26 cellular contexts compared by ENCODE assay signal in genomic region chr7:29499932-29500331, GRCh38.
"Had no signal": no experiment of that assay in that cellular context is flagged by ENCODE, and none has a peak within 500 bp of the region (broad histone marks: within the 10 kb centered on the region; RNA-seq: fewer than 3 reads in every experiment).

No MANE protein-coding gene starts in this region.

- DNase-seq: activated CD4-positive, alpha-beta T cell treated with anti-CD3 and anti-CD28 coated beads, Interleukin-2, amount 10 ng/mL, durations not matched to agents 24 days and 14 days; activated CD4-positive, alpha-beta T cell treated with anti-CD3 and anti-CD28 coated beads, Interleukin-2, amount 50 U/mL, for 4 hours; activated CD8-positive, alpha-beta T cell treated with anti-CD3 and anti-CD28 coated beads for 36 hours; activated effector memory CD4-positive, alpha-beta T cell treated with anti-CD3 and anti-CD28 coated beads, Interleukin-2, amount 50 U/mL, for 16 hours; activated naive CD4-positive, alpha-beta T cell; activated naive CD4-positive, alpha-beta T cell treated with anti-CD3 and anti-CD28 coated beads, Interleukin-2, amount 50 U/mL, for 16 hours; activated naive CD8-positive, alpha-beta T cell treated with anti-CD3 and anti-CD28 coated beads for 36 hours; activated T-cell treated with anti-CD3 and anti-CD28 coated beads, Interleukin-2, amount 50 U/mL, for 1 hour; activated T-cell treated with anti-CD3 and anti-CD28 coated beads, Interleukin-2, amount 50 U/mL, for 72 hours; amniotic stem cell; aorta; brain microvascular endothelial cell; central memory CD4-positive, alpha-beta T cell; Kasumi-1; MG63; NCI-H1048; NCI-H1105 treated with DMSO at 0.1 percent for 48 hours; NCI-H1436; NCI-H1694 treated with DMSO at 0.1 percent for 48 hours; NCI-H345; NCI-H524 treated with DMSO at 0.1 percent for 48 hours; RPMI8226; SHP77 treated with DMSO at 0.1 percent for 48 hours; SK-N-SH had no signal

- ATAC-seq: activated CD8-positive, alpha-beta T cell treated with anti-CD3 and anti-CD28 coated beads for 36 hours; activated T-cell treated with anti-CD3 and anti-CD28 coated beads, Interleukin-2, amount 50 U/mL, for 72 hours; activated T-helper 17 cell treated with anti-CD3 and anti-CD28 coated beads, Interleukin-2, amount 50 U/mL, for 72 hours; Panc1 had no signal
